ENCODE assay signal across 18 cellular contexts in genomic region chr12:58081488-58081887, GRCh38.
"Had no signal": no experiment of that assay in that cellular context is flagged by ENCODE, and none has a peak within 500 bp of the region (broad histone marks: within the 10 kb centered on the region; RNA-seq: fewer than 3 reads in every experiment).

No MANE protein-coding gene starts in this region.

- H3K27ac Mint-ChIP-seq: activated B cell treated with CpG ODN at 0.5 μM for 24 hours; activated CD4-positive, alpha-beta T cell treated with anti-CD3 and anti-CD28 coated beads, Interleukin-2, amount 10 ng/mL, durations not matched to agents 24 days and 14 days; activated naive CD4-positive, alpha-beta T cell treated with anti-CD3 and anti-CD28 coated beads for 36 hours; activated T-helper 17 cell treated with anti-CD3 and anti-CD28 coated beads, Interleukin-2, amount 50 U/mL, for 72 hours; stimulated activated naive B cell treated with anti-CD40 and anti-IgM and Interleukin-4, amounts not matched to agents 10 μg/mL and 1 μg/mL and 100 μg/mL, for 72 hours had no signal

- H3K4me2 ChIP-seq: hepatocyte had no signal

- H3K27ac ChIP-seq: coronary artery, epithelial cell of prostate, hepatocyte, left ventricle myocardium inferior, spleen, transverse colon had no signal

- H3K4me3 Mint-ChIP-seq: activated B cell treated with CpG ODN at 0.5 μM for 24 hours; activated CD4-positive, alpha-beta T cell treated with anti-CD3 and anti-CD28 coated beads, Interleukin-2, amount 10 ng/mL, durations not matched to agents 24 days and 14 days; activated naive CD4-positive, alpha-beta T cell treated with anti-CD3 and anti-CD28 coated beads for 36 hours; activated T-helper 17 cell treated with anti-CD3 and anti-CD28 coated beads, Interleukin-2, amount 50 U/mL, for 72 hours; stimulated activated naive B cell treated with anti-CD40 and anti-IgM and Interleukin-4, amounts not matched to agents 10 μg/mL and 1 μg/mL and 100 μg/mL, for 72 hours had no signal

- H3K79me2 ChIP-seq: hepatocyte had no signal

- H3K9me3 Mint-ChIP-seq: activated B cell treated with CpG ODN at 0.5 μM for 24 hours; activated CD4-positive, alpha-beta T cell treated with anti-CD3 and anti-CD28 coated beads, Interleukin-2, amount 10 ng/mL, durations not matched to agents 24 days and 14 days; activated naive CD4-positive, alpha-beta T cell treated with anti-CD3 and anti-CD28 coated beads for 36 hours; stimulated activated naive B cell treated with anti-CD40 and anti-IgM and Interleukin-4, amounts not matched to agents 10 μg/mL and 1 μg/mL and 100 μg/mL, for 72 hours had no signal

- H3K4me1 ChIP-seq: spleen, transverse colon had no signal

- H3K4me3 ChIP-seq: coronary artery, hepatocyte, left ventricle myocardium inferior, spleen, transverse colon had no signal

- DNase-seq: activated B cell treated with CpG ODN at 0.5 μM for 24 hours; activated CD4-positive, alpha-beta T cell treated with anti-CD3 and anti-CD28 coated beads, Interleukin-2, amount 10 ng/mL, durations not matched to agents 24 days and 14 days; activated CD8-positive, alpha-beta memory T cell treated with anti-CD3 and anti-CD28 coated beads for 24 hours; activated naive CD4-positive, alpha-beta T cell treated with anti-CD3 and anti-CD28 coated beads for 36 hours; activated T-cell treated with anti-CD3 and anti-CD28 coated beads for 4 hours; central memory CD4-positive, alpha-beta T cell; effector CD8-positive, alpha-beta T cell; kidney; left ventricle myocardium inferior; spleen; stimulated activated CD4-positive, alpha-beta T cell treated with anti-CD3 and anti-CD28 coated beads, Interleukin-2, amount 100 ng/mL, for 24 hours; stimulated activated naive B cell treated with anti-CD40 and anti-IgM and Interleukin-4, amounts not matched to agents 10 μg/mL and 1 μg/mL and 100 μg/mL, for 72 hours; transverse colon had no signal

- FAIRE-seq: kidney had no signal

- H3K36me3 Mint-ChIP-seq: stimulated activated naive B cell treated with anti-CD40 and anti-IgM and Interleukin-4, amounts not matched to agents 10 μg/mL and 1 μg/mL and 100 μg/mL, for 72 hours had no signal

- H3K9me3 ChIP-seq: left ventricle myocardium inferior, spleen, transverse colon had no signal

- H3K36me3 ChIP-seq: left ventricle myocardium inferior, spleen, transverse colon had no signal

- H3K27me3 ChIP-seq: hepatocyte, transverse colon had no signal

- ATAC-seq: activated T-helper 17 cell treated with anti-CD3 and anti-CD28 coated beads, Interleukin-2, amount 50 U/mL, for 72 hours; sciatic nerve; stimulated activated naive B cell treated with anti-CD40 and anti-IgM and Interleukin-4, amounts not matched to agents 10 μg/mL and 1 μg/mL and 100 μg/mL, for 72 hours had no signal

- H2AFZ ChIP-seq: hepatocyte had no signal

- H3K4me1 Mint-ChIP-seq: activated B cell treated with CpG ODN at 0.5 μM for 24 hours; activated CD4-positive, alpha-beta T cell treated with anti-CD3 and anti-CD28 coated beads, Interleukin-2, amount 10 ng/mL, durations not matched to agents 24 days and 14 days; activated T-helper 17 cell treated with anti-CD3 and anti-CD28 coated beads, Interleukin-2, amount 50 U/mL, for 72 hours; stimulated activated naive B cell treated with anti-CD40 and anti-IgM and Interleukin-4, amounts not matched to agents 10 μg/mL and 1 μg/mL and 100 μg/mL, for 72 hours had no signal
